1 cellular context compared by ENCODE assay signal in the genomic region with DNA sequence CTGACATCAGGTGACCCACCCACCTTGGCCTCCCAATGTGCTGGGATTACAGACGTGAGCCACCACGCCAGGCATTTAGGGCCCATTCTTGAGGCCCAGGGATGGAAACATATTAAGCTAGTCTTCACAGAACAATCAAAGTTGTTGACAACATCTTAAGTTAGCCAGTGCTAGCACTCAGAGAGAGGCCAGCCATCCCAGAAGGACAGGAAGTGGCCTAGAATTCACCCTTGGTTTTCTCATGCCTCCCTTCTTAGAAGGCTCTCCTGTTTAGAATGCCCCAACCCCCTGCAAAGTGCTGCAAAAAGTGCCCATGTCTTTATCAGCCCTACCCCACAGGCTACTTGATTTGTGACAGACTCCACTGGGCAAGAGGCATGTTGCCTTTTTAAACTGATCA.
TF ChIP-seq lines count a peak whose summit lies in the region.

No MANE protein-coding gene starts in this region.

TF ChIP-seq in endothelial cell of umbilical vein, 7 proteins besides CTCF, POLR2A, EP300 and RAD21:
- TF ChIP-seq FOS (IDR thresholded peaks at IDR 0.05; ENCODE audit: borderline replicate concordance, insufficient read depth, low read length) (no peak), JUN (IDR thresholded peaks at IDR 0.05; ENCODE audit: borderline replicate concordance, insufficient read depth, insufficient read length, low read depth) (no peak), POLR2AphosphoS5 (IDR thresholded peaks at IDR 0.05; ENCODE audit: insufficient read depth, low read depth, low read length) (no peak), MYC (IDR thresholded peaks at IDR 0.05; ENCODE audit: low read depth, low read length) (no peak), EZH2 (IDR thresholded peaks at IDR 0.05; ENCODE audit: borderline replicate concordance, low read depth, low read length, severe bottlenecking) (no peak), GATA2 (IDR thresholded peaks at IDR 0.05; ENCODE audit: insufficient read depth, insufficient read length, low read depth, low read length) (no peak)
- TF ChIP-seq, protein P1, sequence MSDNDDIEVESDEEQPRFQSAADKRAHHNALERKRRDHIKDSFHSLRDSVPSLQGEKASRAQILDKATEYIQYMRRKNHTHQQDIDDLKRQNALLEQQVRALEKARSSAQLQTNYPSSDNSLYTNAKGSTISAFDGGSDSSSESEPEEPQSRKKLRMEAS (IDR thresholded peaks at IDR 0.05; ENCODE audit: insufficient read depth, insufficient read length) = no peak
